Comparison of ENCODE assay signal across 15 cellular contexts in genomic region chr1:47948126-47948525, GRCh38. TPM values are rescaled to one million over a fixed set of nuclear protein-coding genes. Genes with fewer than 3 reads are reported as not detected.
A peak's percentile ranks its signal among the peaks of the same experiment; 100 is the strongest.
DNase-seq lines count a peak whose midpoint lies in the region; ATAC-seq and TF ChIP-seq lines count a peak whose summit lies in the region.
"Had no signal": no experiment of that assay in that cellular context is flagged by ENCODE, and none has a peak within 500 bp of the region (broad histone marks: within the 10 kb centered on the region; RNA-seq: fewer than 3 reads in every experiment).

No MANE protein-coding gene starts in this region.

- H3K36me3 ChIP-seq in heart right ventricle (no peaks in the 10 kb centered on the region), brain microvascular endothelial cell (replicated peaks) (no peaks in the 10 kb centered on the region), gastroesophageal sphincter (no peaks in the 10 kb centered on the region)

- no peaks in the 10 kb centered on the region for H3K27me3 ChIP-seq in heart right ventricle
- H3K27me3 ChIP-seq in right cardiac atrium (ENCODE audit: control insufficient read depth, insufficient read depth), result no peaks in the 10 kb centered on the region
- no peaks in the 10 kb centered on the region for H3K27me3 ChIP-seq in brain microvascular endothelial cell (replicated peaks)
- no peaks in the 10 kb centered on the region for H3K27me3 ChIP-seq in gastroesophageal sphincter

- no peaks in the 10 kb centered on the region for H3K9me3 ChIP-seq in heart right ventricle
- H3K9me3 ChIP-seq in right cardiac atrium (ENCODE audit: control insufficient read depth, low read length), result no peaks in the 10 kb centered on the region
- no peaks in the 10 kb centered on the region for H3K9me3 ChIP-seq in gastroesophageal sphincter

- TF ChIP-seq CTCF in heart right ventricle (IDR thresholded peaks at IDR 0.05), result peak in 5 of 9 donors; percentile 16 to 40 (median 31)
- peak; percentile 31 for TF ChIP-seq CTCF in brain microvascular endothelial cell (IDR thresholded peaks at IDR 0.05; ENCODE audit: low read depth, low read length, missing control alignments)
- TF ChIP-seq CTCF in gastroesophageal sphincter (IDR thresholded peaks at IDR 0.05), result no peak

- H3K4me3 ChIP-seq in heart right ventricle, result no peak overlapping the region
- H3K4me3 ChIP-seq in right cardiac atrium (ENCODE audit: low read length), result no peak overlapping the region
- H3K4me3 ChIP-seq in brain microvascular endothelial cell (ENCODE audit: low read depth, low read length), result no peak overlapping the region
- H3K4me3 ChIP-seq in gastroesophageal sphincter, result no peak overlapping the region
- H3K4me3 ChIP-seq: GM23248 had no signal

- ATAC-seq in heart right ventricle (no peak), right cardiac atrium (no peak), GM18907 (IDR thresholded peaks at IDR 0.05; ENCODE audit: unreplicated experiment) (no peak), gastroesophageal sphincter (no peak)
- ATAC-seq: stimulated activated memory B cell treated with anti-CD40 and anti-IgM and Interleukin-4, amounts not matched to agents 10 μg/mL and 1 μg/mL and 100 μg/mL, for 72 hours had no signal

- 89 to 95% methylated on average over 5 of the region's 5 CpGs for WGBS in heart right ventricle, 2 donors
- 80% methylated on average over 5 of the region's 5 CpGs for WGBS in right cardiac atrium
- WGBS in gastroesophageal sphincter (ENCODE audit: low coverage in 1 of 2), 2 donors, result 93 to 100% methylated on average over 4 to 5 of the region's 5 CpGs

- TF ChIP-seq POLR2A in gastroesophageal sphincter (IDR thresholded peaks at IDR 0.05), result no peak

- no peak for DNase-seq in heart right ventricle
- DNase-seq in right cardiac atrium, result no peak
- no peak for DNase-seq in brain microvascular endothelial cell
- peak; percentile 72 for DNase-seq in kidney tubule cell (ENCODE audit: low spot score)
- DNase-seq in HCEC 1CT, result no peak
- DNase-seq in islet precursor cell, result no peak
- DNase-seq: effector CD8-positive, alpha-beta T cell; GM23248; NCI-H526 treated with DMSO at 0.1 percent for 48 hours; T-helper 1 cell had no signal

- intact Hi-C loops in heart right ventricle (cut with DNase I) (no loop called here), right cardiac atrium (cut with DNase I) (no loop called here)

- H3K4me1 ChIP-seq in heart right ventricle (peaks cover 0 to 13% (median 4%) of the 10 kb centered on the region in 9 donors), right cardiac atrium (ENCODE audit: control insufficient read depth, insufficient read depth, low read length) (peaks cover 17% of the 10 kb centered on the region), gastroesophageal sphincter (peaks cover 0 to 27% (median 0%) of the 10 kb centered on the region in 3 donors)

- TF ChIP-seq EP300 in gastroesophageal sphincter (IDR thresholded peaks at IDR 0.05), result no peak

- H3K27ac ChIP-seq in heart right ventricle (no peak overlapping the region), right cardiac atrium (ENCODE audit: low read length) (no peak overlapping the region), brain microvascular endothelial cell (no peak overlapping the region), gastroesophageal sphincter (no peak overlapping the region)
- H3K27ac ChIP-seq: GM23248 had no signal

- in situ Hi-C loops in brain microvascular endothelial cell (cut with HindIII; ENCODE audit: low pct_ligation_motif_present, low sequenced_read_pairs), result no loop called here

RNA-seq across cellular contexts. Expression of gene TRABD2B, which starts 49.1 kb away (rescaled TPM):
- total RNA-seq in heart right ventricle (1 to 10 TPM in 1 of 10 donors, under 1 TPM in 9; 0.21 to 1.1 (median 0.53) TPM), right cardiac atrium (10 to 100 TPM; 13.4 to 23.7 (median 18.1) TPM), gastroesophageal sphincter (1 to 10 TPM; 2.6 to 6.5 (median 3.4) TPM)
- polyA plus RNA-seq in heart right ventricle (under 1 TPM; 0.44 to 0.83 TPM), right cardiac atrium (6.7 TPM)
- total RNA-seq: GM23248, LHCN-M2 had no signal
- polyA plus RNA-seq: AG04450, GM23248 had no signal

Comparison
In these comparisons a context has a peak if more than half of its experiments do, and no peak if none do; other contexts are left out.
1. CTCF ChIP-seq: peak in heart right ventricle (5 of 9) and brain microvascular endothelial cell (single experiment); none in gastroesophageal sphincter (0 of 4).